In the genomic region with DNA sequence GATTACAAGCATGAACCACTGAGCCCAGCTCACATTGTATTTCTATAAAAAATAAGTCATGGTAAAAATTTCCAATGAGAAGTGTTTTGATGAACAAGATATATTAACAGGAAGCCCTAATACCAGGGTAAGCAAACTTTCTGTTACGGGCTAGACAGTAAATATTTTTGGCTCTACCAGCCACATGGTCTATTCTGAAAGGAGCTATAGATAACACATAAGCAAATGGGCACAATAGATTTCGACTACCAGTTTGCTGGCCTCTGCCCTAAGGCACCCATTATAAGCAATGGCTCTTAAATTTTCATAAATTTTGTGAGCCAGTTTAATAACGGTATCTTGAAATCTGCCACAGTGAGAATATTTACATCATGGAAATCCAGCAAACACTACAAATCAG, we compare ENCODE assay signal across 17 cellular contexts. TPM values are rescaled to one million over a fixed set of nuclear protein-coding genes. Genes with fewer than 3 reads are reported as not detected.
DNase-seq lines count a peak whose midpoint lies in the region; ATAC-seq and TF ChIP-seq lines count a peak whose summit lies in the region.
"Had no signal": no experiment of that assay in that cellular context is flagged by ENCODE, and none has a peak within 500 bp of the region (broad histone marks: within the 10 kb centered on the region; RNA-seq: fewer than 3 reads in every experiment).

No MANE protein-coding gene starts in this region.

- H3K27me3 ChIP-seq in GM06990 (replicated peaks; ENCODE audit: control insufficient read depth, insufficient read depth, low read length): no peaks in the 10 kb centered on the region
- H3K27me3 ChIP-seq: BLaER1 treated with 17β-estradiol and CSF1 and Interleukin-3, amounts not matched to agents 10 nM and 100 nM; neural progenitor cell had no signal

- no peaks in the 10 kb centered on the region for H3K27me3 Mint-ChIP-seq in activated T-helper 1 cell treated with anti-CD3 and anti-CD28 coated beads, Interleukin-12 subunit alpha, Interleukin-12 subunit beta, Interleukin-2, Interleukin-4 antibody, amounts not matched to agents 30 ng/mL and 10 ng/mL and 1 ng/mL, durations not matched to agents 14 hours and 24 hours and 36 hours (ENCODE audit: insufficient read depth)
- no peaks in the 10 kb centered on the region for H3K27me3 Mint-ChIP-seq in glutamatergic neuron (ENCODE audit: unreplicated experiment)

- ATAC-seq in GM18909 (IDR thresholded peaks at IDR 0.05; ENCODE audit: poor library complexity, unreplicated experiment): peak; percentile 47
- peak; percentile 40 for ATAC-seq in HG02852 (IDR thresholded peaks at IDR 0.05; ENCODE audit: unreplicated experiment)
- no peak for ATAC-seq in HG02970 (IDR thresholded peaks at IDR 0.05; ENCODE audit: low FRiP score, unreplicated experiment)
- ATAC-seq: left cardiac atrium, PC-3, WTC11 had no signal

- no peaks in the 10 kb centered on the region for H3K36me3 ChIP-seq in GM06990 (ENCODE audit: control insufficient read depth, insufficient read depth, low read length)
- H3K36me3 ChIP-seq: neural progenitor cell had no signal

- TF ChIP-seq CTCF in GM06990 (IDR thresholded peaks at IDR 0.05; ENCODE audit: insufficient read depth, low read length, poor library complexity, severe bottlenecking): no peak
- no peak for TF ChIP-seq CTCF in glutamatergic neuron (IDR thresholded peaks at IDR 0.05; ENCODE audit: partially characterized antibody, unreplicated experiment)

- no peak overlapping the region for H3K27ac Mint-ChIP-seq in activated T-helper 1 cell treated with anti-CD3 and anti-CD28 coated beads, Interleukin-12 subunit alpha, Interleukin-12 subunit beta, Interleukin-2, Interleukin-4 antibody, amounts not matched to agents 30 ng/mL and 10 ng/mL and 1 ng/mL, durations not matched to agents 14 hours and 24 hours and 36 hours
- H3K27ac Mint-ChIP-seq in glutamatergic neuron (ENCODE audit: unreplicated experiment): no peak overlapping the region
- H3K27ac Mint-ChIP-seq: neural progenitor cell had no signal

- DNase-seq in GM06990 (ENCODE audit: extremely low read depth, insufficient read length): no peak
- DNase-seq in activated T-helper 1 cell treated with anti-CD3 and anti-CD28 coated beads, Interleukin-12 subunit alpha, Interleukin-12 subunit beta, Interleukin-2, Interleukin-4 antibody, amounts not matched to agents 30 ng/mL and 10 ng/mL and 1 ng/mL, durations not matched to agents 14 hours and 24 hours and 36 hours (ENCODE audit: low spot score): no peak
- DNase-seq in head of caudate nucleus: no peak
- DNase-seq in MV-4-11 (lab: John Stamatoyannopoulos, UW): no peak
- no peak for DNase-seq in glutamatergic neuron
- DNase-seq: activated effector memory CD4-positive, alpha-beta T cell treated with Interleukin-2 at 50 U/mL for 16 hours; endodermal cell; H9; left cardiac atrium; PC-3; substantia nigra had no signal

- no peaks in the 10 kb centered on the region for H3K9me3 Mint-ChIP-seq in activated T-helper 1 cell treated with anti-CD3 and anti-CD28 coated beads, Interleukin-12 subunit alpha, Interleukin-12 subunit beta, Interleukin-2, Interleukin-4 antibody, amounts not matched to agents 30 ng/mL and 10 ng/mL and 1 ng/mL, durations not matched to agents 14 hours and 24 hours and 36 hours
- no peaks in the 10 kb centered on the region for H3K9me3 Mint-ChIP-seq in glutamatergic neuron (ENCODE audit: unreplicated experiment)
- H3K9me3 Mint-ChIP-seq: endodermal cell, H9, WTC11 had no signal

- peak overlapping the region; percentile 22 for H3K4me3 Mint-ChIP-seq in activated T-helper 1 cell treated with anti-CD3 and anti-CD28 coated beads, Interleukin-12 subunit alpha, Interleukin-12 subunit beta, Interleukin-2, Interleukin-4 antibody, amounts not matched to agents 30 ng/mL and 10 ng/mL and 1 ng/mL, durations not matched to agents 14 hours and 24 hours and 36 hours
- H3K4me3 Mint-ChIP-seq in glutamatergic neuron (ENCODE audit: unreplicated experiment): no peak overlapping the region
- H3K4me3 Mint-ChIP-seq: endodermal cell, H9, neural progenitor cell, WTC11 had no signal

- peaks cover 55% of the 10 kb centered on the region for H3K4me1 Mint-ChIP-seq in activated T-helper 1 cell treated with anti-CD3 and anti-CD28 coated beads, Interleukin-12 subunit alpha, Interleukin-12 subunit beta, Interleukin-2, Interleukin-4 antibody, amounts not matched to agents 30 ng/mL and 10 ng/mL and 1 ng/mL, durations not matched to agents 14 hours and 24 hours and 36 hours (ENCODE audit: low read depth)
- peaks cover 27% of the 10 kb centered on the region for H3K4me1 Mint-ChIP-seq in glutamatergic neuron (ENCODE audit: low read depth, unreplicated experiment)

- intact Hi-C loops in activated T-helper 1 cell treated with anti-CD3 and anti-CD28 coated beads, Interleukin-12 subunit alpha, Interleukin-12 subunit beta, Interleukin-2, Interleukin-4 antibody, amounts not matched to agents 30 ng/mL and 10 ng/mL and 1 ng/mL, durations not matched to agents 14 hours and 24 hours and 36 hours (cut with micrococcal nuclease): loop anchor here (10.0 kb wide), 1 partner anchor 1055 kb away; no protein-coding TSS in a partner anchor
- intact Hi-C loops in head of caudate nucleus (cut with DNase I): loop anchor here (10.0 kb wide), 1 partner anchor 75 kb away; a partner anchor contains a TSS

- peak overlapping the region; percentile 11; the same call in 1 of the 2 replicates for H3K4me3 ChIP-seq in GM06990 (replicated peaks; ENCODE audit: low read depth, low read length)
- H3K4me3 ChIP-seq: BLaER1 treated with 17β-estradiol and CSF1 and Interleukin-3, amounts not matched to agents 10 nM and 100 nM; neural progenitor cell had no signal

- peaks cover 7% of the 10 kb centered on the region for H3K36me3 Mint-ChIP-seq in activated T-helper 1 cell treated with anti-CD3 and anti-CD28 coated beads, Interleukin-12 subunit alpha, Interleukin-12 subunit beta, Interleukin-2, Interleukin-4 antibody, amounts not matched to agents 30 ng/mL and 10 ng/mL and 1 ng/mL, durations not matched to agents 14 hours and 24 hours and 36 hours (ENCODE audit: low read depth)
- H3K36me3 Mint-ChIP-seq in glutamatergic neuron (ENCODE audit: unreplicated experiment): no peaks in the 10 kb centered on the region

RNA-seq across cellular contexts. Expression of a gene that starts 8.1 kb away (rescaled TPM):
- total RNA-seq in activated T-helper 1 cell treated with anti-CD3 and anti-CD28 coated beads, Interleukin-12 subunit alpha, Interleukin-12 subunit beta, Interleukin-2, Interleukin-4 antibody, amounts not matched to agents 30 ng/mL and 10 ng/mL and 1 ng/mL, durations not matched to agents 14 hours and 24 hours and 36 hours: 142 and 143 TPM in 2 replicates
- 188 TPM for total RNA-seq in glutamatergic neuron (ENCODE audit: unreplicated experiment)
